Comparison of ENCODE assay signal across 9 cellular contexts in the genomic region with DNA sequence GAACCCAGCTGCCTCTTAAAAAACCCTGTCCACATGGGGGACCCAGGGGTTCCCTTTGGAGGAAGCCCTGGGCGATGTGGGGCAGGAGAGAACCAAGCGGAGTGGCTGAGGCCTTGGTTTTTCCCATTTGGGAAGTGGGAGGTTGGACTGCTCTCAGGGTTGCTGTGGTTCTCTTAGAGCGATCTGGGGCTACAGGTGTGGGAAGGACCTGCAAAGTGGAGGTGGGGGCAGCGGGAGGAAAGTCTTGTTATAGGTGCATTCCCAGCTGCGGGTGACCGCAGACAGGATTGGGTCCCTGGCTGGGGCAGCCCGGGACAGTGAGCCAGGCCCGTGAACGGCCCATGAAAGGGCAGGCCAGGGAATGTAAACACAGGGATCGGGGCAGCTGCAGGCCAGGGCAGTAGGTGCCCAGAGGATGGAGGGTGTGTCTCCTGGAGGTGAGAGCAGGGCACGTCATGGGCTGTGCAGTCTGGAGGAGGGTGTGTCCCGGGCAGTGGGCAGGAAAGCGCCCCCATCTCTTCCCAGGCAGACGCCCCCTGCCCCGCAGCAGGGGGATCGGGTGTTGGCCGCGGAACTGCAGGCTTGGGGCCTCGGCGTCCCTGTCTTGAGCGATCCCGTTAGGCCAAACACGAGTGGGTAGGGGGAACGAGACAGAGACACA. TPM values are rescaled to one million over a fixed set of nuclear protein-coding genes. Genes with fewer than 3 reads are reported as not detected.
DNase-seq lines count a peak whose midpoint lies in the region; ATAC-seq, FAIRE-seq and TF ChIP-seq lines count a peak whose summit lies in the region.
"Had no signal": no experiment of that assay in that cellular context is flagged by ENCODE, and none has a peak within 500 bp of the region (broad histone marks: within the 10 kb centered on the region; RNA-seq: fewer than 3 reads in every experiment).

No MANE protein-coding gene starts in this region.

- TF ChIP-seq POLR2A in adrenal gland (IDR thresholded peaks at IDR 0.05) (no peak), suprapubic skin (IDR thresholded peaks at IDR 0.05) (no peak)

- peak overlapping the region; percentile 83 for H3K27ac Mint-ChIP-seq in activated CD4-positive, alpha-beta T cell treated with anti-CD3 and anti-CD28 coated beads for 36 hours

- ATAC-seq in activated CD4-positive, alpha-beta T cell treated with anti-CD3 and anti-CD28 coated beads for 36 hours = no peak
- ATAC-seq in HG03139 (IDR thresholded peaks at IDR 0.05; ENCODE audit: unreplicated experiment) = no peak

- H3K36me3 Mint-ChIP-seq in activated CD4-positive, alpha-beta T cell treated with anti-CD3 and anti-CD28 coated beads for 36 hours (ENCODE audit: low read depth) = peaks cover 29% of the 10 kb centered on the region

- peaks cover 18% of the 10 kb centered on the region for H3K9me3 Mint-ChIP-seq in activated CD4-positive, alpha-beta T cell treated with anti-CD3 and anti-CD28 coated beads for 36 hours (ENCODE audit: low read depth)

- H3K27me3 Mint-ChIP-seq in activated CD4-positive, alpha-beta T cell treated with anti-CD3 and anti-CD28 coated beads for 36 hours = no peaks in the 10 kb centered on the region

- peak overlapping the region in 1 of 2 donors; percentile 61 for H3K9ac ChIP-seq in kidney (ENCODE audit: low read length in 2 of 2)

- WGBS in adrenal gland, 4 donors = 22 to 50% (median 33%) methylated on average over 8 to 24 of the region's 24 CpGs
- WGBS in suprapubic skin = 46% methylated on average over 13 of the region's 24 CpGs

- H3K27ac ChIP-seq in adrenal gland = peak overlapping the region in 3 of 5 donors; percentile 58 to 90 (median 72)
- H3K27ac ChIP-seq in kidney (ENCODE audit: low read depth in 2 of 2, low read length in 2 of 2) = no peak overlapping the region
- no peak overlapping the region for H3K27ac ChIP-seq in suprapubic skin

- POLR2A ChIA-PET in activated CD4-positive, alpha-beta T cell treated with anti-CD3 and anti-CD28 coated beads for 36 hours (lab: Charles Lee) = no interaction called here

- peak in 1 of 6 experiments; percentile 10 for TF ChIP-seq CTCF in adrenal gland (IDR thresholded peaks at IDR 0.05)
- no peak for TF ChIP-seq CTCF in kidney (IDR thresholded peaks at IDR 0.05; ENCODE audit: borderline replicate concordance, extremely low read depth, insufficient read depth)
- TF ChIP-seq CTCF in suprapubic skin (IDR thresholded peaks at IDR 0.05) = no peak

- intact Hi-C loops in activated CD4-positive, alpha-beta T cell treated with anti-CD3 and anti-CD28 coated beads for 36 hours (cut with DNase I, micrococcal nuclease) = no loop called here
- intact Hi-C loops in adrenal gland (cut with DNase I) = no loop called here
- intact Hi-C loops in kidney (cut with DNase I) = no loop called here

- FAIRE-seq in kidney (lab: Jason Lieb, UNC) = no peak

- H3K36me3 ChIP-seq in adrenal gland (replicated peaks in 1 of 2) (peaks cover 0 to 12% of the 10 kb centered on the region in 2 donors), kidney (ENCODE audit: control insufficient read depth in 1 of 2, insufficient read depth in 2 of 2, low read length in 2 of 2) (peaks cover 6 to 16% of the 10 kb centered on the region in 2 donors), suprapubic skin (peaks cover 22% of the 10 kb centered on the region)

- TF ChIP-seq EP300 in suprapubic skin (IDR thresholded peaks at IDR 0.05) = no peak

- H3K9me3 ChIP-seq in adrenal gland (replicated peaks in 1 of 3) = no peaks in the 10 kb centered on the region
- no peaks in the 10 kb centered on the region for H3K9me3 ChIP-seq in kidney (ENCODE audit: control insufficient read depth in 1 of 2, low read length in 2 of 2)
- H3K9me3 ChIP-seq in suprapubic skin = no peaks in the 10 kb centered on the region

- DNase-seq in activated CD4-positive, alpha-beta T cell treated with anti-CD3 and anti-CD28 coated beads for 36 hours = no peak
- DNase-seq in activated CD4-positive, alpha-beta T cell treated with anti-CD3 and anti-CD28 coated beads for 48 hours = no peak
- DNase-seq in adrenal gland = peak in 2 of 7 donors; percentile 16 to 25
- DNase-seq in kidney = no peak
- no peak for DNase-seq in suprapubic skin (ENCODE audit: low spot score in 2 of 2)
- DNase-seq in DMS 273 (lab: John Stamatoyannopoulos, UW; ENCODE audit: unreplicated experiment) = no peak
- DNase-seq in NCI-H2107 (lab: John Stamatoyannopoulos, UW) = no peak

- peak overlapping the region; percentile 2 to 88 (median 34) for H3K4me3 ChIP-seq in adrenal gland
- H3K4me3 ChIP-seq in kidney (ENCODE audit: low read length in 2 of 2) = peak overlapping the region; percentile 70 to 88
- H3K4me3 ChIP-seq in suprapubic skin = peak overlapping the region; percentile 85

- peaks cover 9 to 11% of the 10 kb centered on the region in 2 donors for H3K4me1 ChIP-seq in adrenal gland (replicated peaks in 1 of 2)
- H3K4me1 ChIP-seq in kidney (ENCODE audit: control insufficient read depth in 1 of 2, insufficient read depth in 1 of 2, low read depth in 1 of 2, low read length in 2 of 2) = peaks cover 3 to 11% of the 10 kb centered on the region in 2 donors
- peaks cover 34% of the 10 kb centered on the region for H3K4me1 ChIP-seq in suprapubic skin

- H3K27me3 ChIP-seq in adrenal gland = peaks cover 3% of the 10 kb centered on the region
- H3K27me3 ChIP-seq in suprapubic skin = peaks cover 2% of the 10 kb centered on the region

- H3K4me1 Mint-ChIP-seq in activated CD4-positive, alpha-beta T cell treated with anti-CD3 and anti-CD28 coated beads for 36 hours = peaks cover 10% of the 10 kb centered on the region

- peak overlapping the region; percentile 80 for H3K4me3 Mint-ChIP-seq in activated CD4-positive, alpha-beta T cell treated with anti-CD3 and anti-CD28 coated beads for 36 hours

- CTCF ChIA-PET in activated CD4-positive, alpha-beta T cell treated with anti-CD3 and anti-CD28 coated beads for 36 hours (lab: Charles Lee) = interaction anchor here (0.9 kb wide), 1 partner anchor 240 kb away, joined by 4 read pairs; no protein-coding TSS in a partner anchor

RNA-seq across cellular contexts. Expression of a gene that starts 0.8 kb away (rescaled TPM):
- total RNA-seq in activated CD4-positive, alpha-beta T cell treated with anti-CD3 and anti-CD28 coated beads for 36 hours = 10 to 100 TPM; 18.6 to 19.2 TPM
- total RNA-seq in adrenal gland (100 to 1,000 TPM in 3 of 8 donors, 10 to 100 TPM in 5; 41.7 to 189 (median 81.2) TPM), kidney (76.6 TPM), suprapubic skin (10 to 100 TPM; 39.5 to 76.3 (median 61.6) TPM)
- polyA plus RNA-seq in adrenal gland (10 to 100 TPM; 43.2 to 54.7 (median 49.3) TPM), kidney (ENCODE audit: insufficient read depth, low read depth, low replicate concordance) (69.2 TPM)

RNA-seq across cellular contexts. Expression of a gene that starts 5.2 kb away (rescaled TPM):
- total RNA-seq in activated CD4-positive, alpha-beta T cell treated with anti-CD3 and anti-CD28 coated beads for 36 hours = 1 to 10 TPM; 1.2 to 1.8 TPM
- total RNA-seq in adrenal gland = under 1 TPM in 4 of 8 donors, not detected in 4; 0.58 to 0.95 (median 0.77) TPM
- 1 to 10 TPM in 1 of 3 donors, under 1 TPM in 1, not detected in 1; 0.51 to 1.4 TPM for polyA plus RNA-seq in adrenal gland
- total RNA-seq in kidney = 58.2 TPM
- polyA plus RNA-seq in kidney (ENCODE audit: insufficient read depth, low read depth, low replicate concordance) = 51.9 TPM
- total RNA-seq in suprapubic skin = 100 to 1,000 TPM in 1 of 4 donors, 10 to 100 TPM in 3; 67.3 to 113 (median 76.1) TPM
- total RNA-seq: Daoy had no signal

RNA-seq across cellular contexts. Expression of a gene that starts 22.8 kb away (rescaled TPM):
- total RNA-seq in activated CD4-positive, alpha-beta T cell treated with anti-CD3 and anti-CD28 coated beads for 36 hours = 10 to 100 TPM; 49.5 to 56.3 TPM
- total RNA-seq in adrenal gland (1 to 10 TPM in 7 of 8 donors, under 1 TPM in 1; 0.66 to 7.6 (median 4.4) TPM), kidney (8.2 TPM), suprapubic skin (1 to 10 TPM in 3 of 4 donors, under 1 TPM in 1; 0.23 to 3.7 (median 1.5) TPM)
- polyA plus RNA-seq in adrenal gland (10 to 100 TPM in 1 of 3 donors, 1 to 10 TPM in 2; 1.4 to 12.1 (median 6.6) TPM), kidney (ENCODE audit: insufficient read depth, low read depth, low replicate concordance) (2.6 TPM)
- total RNA-seq: Daoy had no signal

RNA-seq across cellular contexts. Expression of a gene that starts 25.3 kb away (rescaled TPM):
- under 1 TPM; 0.46 to 0.64 TPM for total RNA-seq in activated CD4-positive, alpha-beta T cell treated with anti-CD3 and anti-CD28 coated beads for 36 hours
- total RNA-seq in adrenal gland (under 1 TPM in 4 of 8 donors, not detected in 4; 0.18 to 0.46 (median 0.29) TPM), kidney (0.28 TPM), suprapubic skin (not detected)
- polyA plus RNA-seq in adrenal gland (1 to 10 TPM in 1 of 3 donors, under 1 TPM in 1, not detected in 1; 0.54 to 1.4 TPM), kidney (ENCODE audit: insufficient read depth, low read depth, low replicate concordance) (0.69 TPM)
- total RNA-seq: Daoy had no signal

RNA-seq across cellular contexts. Expression of a gene that starts 34.2 kb away (rescaled TPM):
- total RNA-seq in activated CD4-positive, alpha-beta T cell treated with anti-CD3 and anti-CD28 coated beads for 36 hours = 100 to 1,000 TPM; 363 to 380 TPM
- total RNA-seq in adrenal gland (100 to 1,000 TPM in 6 of 8 donors, 10 to 100 TPM in 2; 73.8 to 261 (median 163) TPM), kidney (175 TPM), suprapubic skin (100 to 1,000 TPM; 127 to 160 (median 139) TPM)
- polyA plus RNA-seq in adrenal gland (100 to 1,000 TPM in 1 of 3 donors, 10 to 100 TPM in 2; 59.1 to 175 (median 67.7) TPM), kidney (ENCODE audit: insufficient read depth, low read depth, low replicate concordance) (52.9 TPM)

Comparison
In these comparisons a context has a peak if more than half of its experiments do, and no peak if none do; other contexts are left out.
1. H3K27ac ChIP-seq: peak in adrenal gland (3 of 5); none in kidney (0 of 2) and suprapubic skin (single experiment).
2. H3K4me3 ChIP-seq: peak in every context shown above with its lines; median percentile 85 in suprapubic skin; 79 in kidney; 34 in adrenal gland.
3. RNA of a gene that starts 5.2 kb away (total RNA-seq): 67.3 to 113 TPM in suprapubic skin and 58.2 TPM in kidney (single experiment); 1.2 to 1.8 TPM in activated CD4-positive, alpha-beta T cell treated with anti-CD3 and anti-CD28 coated beads for 36 hours and 0.58 to 0.95 TPM in adrenal gland; every median in the first group is over 10 times any median in the second.